In genomic region chr13:49495783-49496762, GRCh38 we compare ENCODE assay signal across 8 cellular contexts. TPM values are rescaled to one million over a fixed set of nuclear protein-coding genes. Genes with fewer than 3 reads are reported as not detected.
DNase-seq lines count a peak whose midpoint lies in the region; ATAC-seq lines count a peak whose summit lies in the region.

TSS of gene PHF11 (plus strand) at chr13:49495953. CDS start at chr13:49496002, 49 bp downstream.

- CTCF ChIA-PET in activated CD8-positive, alpha-beta memory T cell treated with anti-CD3 and anti-CD28 coated beads for 36 hours (lab: Charles Lee) = interaction anchor here (0.9 kb wide), 1 partner anchor 196 kb away, joined by 3 read pairs; no protein-coding TSS in a partner anchor

- POLR2A ChIA-PET in activated CD8-positive, alpha-beta memory T cell treated with anti-CD3 and anti-CD28 coated beads for 36 hours (lab: Charles Lee) = interaction anchor here (0.8 to 2.1 kb wide), 6 partner anchors 15 to 52 kb away, joined by 3 to 59 read pairs (median 5); partner anchors contain the start of genes CAB39L and SETDB2

- peak; percentile 51 for ATAC-seq in GM18508 (IDR thresholded peaks at IDR 0.05; ENCODE audit: insufficient read depth, unreplicated experiment)
- peak; percentile 84 for ATAC-seq in HG02840 (IDR thresholded peaks at IDR 0.05; ENCODE audit: low FRiP score, unreplicated experiment)

- DNase-seq in NCI-H526 treated with DMSO at 0.1 percent for 48 hours (lab: John Stamatoyannopoulos, UW) (peak; percentile 54), lung microvascular endothelial cell (ENCODE audit: low read depth in 2 of 2) (peak; percentile 73 to 82), COLO829 (ENCODE audit: low spot score) (no peak)
- peak; percentile 64 for DNase-seq in effector CD8-positive, alpha-beta T cell (lab: John Stamatoyannopoulos, UW)
- DNase-seq in stimulated activated CD8-positive, alpha-beta memory T cell treated with anti-CD3 and anti-CD28 coated beads, Interleukin-12 subunit alpha, Interleukin-12 subunit beta, amount 100 ng/mL, for 1 hour (ENCODE audit: low read depth) = peak; percentile 73

RNA-seq across cellular contexts. Expression of gene PHF11, which starts in this region (rescaled TPM):
- total RNA-seq in activated CD8-positive, alpha-beta memory T cell treated with anti-CD3 and anti-CD28 coated beads for 36 hours = 10 to 100 TPM; 43.6 to 49.6 TPM
- 7.3 and 8.1 TPM in 2 replicates for total RNA-seq in lung microvascular endothelial cell
